In genomic region chr19:39824143-39825092, GRCh38 we compare ENCODE assay signal across 7 cellular contexts. TPM values are rescaled to one million over a fixed set of nuclear protein-coding genes. Genes with fewer than 3 reads are reported as not detected.
DNase-seq lines count a peak whose midpoint lies in the region; ATAC-seq lines count a peak whose summit lies in the region.

No MANE protein-coding gene starts in this region.

- ATAC-seq in GM18511 (IDR thresholded peaks at IDR 0.05; ENCODE audit: unreplicated experiment), result peak; percentile 77
- peak; percentile 79 for ATAC-seq in HG02973 (IDR thresholded peaks at IDR 0.05; ENCODE audit: unreplicated experiment)
- ATAC-seq in activated CD4-positive, alpha-beta T cell treated with anti-CD3 and anti-CD28 coated beads for 36 hours, result peak; percentile 100
- ATAC-seq in left colon, result peak; percentile 96

- no peak overlapping the region for H3K27ac Mint-ChIP-seq in activated CD4-positive, alpha-beta T cell treated with anti-CD3 and anti-CD28 coated beads for 36 hours

- peaks cover 6% of the 10 kb centered on the region for H3K4me1 Mint-ChIP-seq in activated CD4-positive, alpha-beta T cell treated with anti-CD3 and anti-CD28 coated beads for 36 hours

- DNase-seq in NCI-H2171 treated with DMSO at 0.1 percent for 48 hours (lab: John Stamatoyannopoulos, UW) (peak; percentile 98), dedifferentiated amniotic fluid mesenchymal stem cell (ENCODE audit: extremely low spot score) (peak; percentile 88), left colon (peak; percentile 88 to 90)
- peak; percentile 94 for DNase-seq in activated CD4-positive, alpha-beta T cell treated with anti-CD3 and anti-CD28 coated beads for 36 hours
- DNase-seq in stimulated activated CD4-positive, alpha-beta T cell treated with anti-CD3 and anti-CD28 coated beads, Interleukin-1b, Interleukin-23, amount 100 ng/mL, for 24 hours (ENCODE audit: low read depth in 4 of 4, low spot score in 1 of 4), result peak; percentile 64 to 84 (median 74)

- intact Hi-C loops in activated CD4-positive, alpha-beta T cell treated with anti-CD3 and anti-CD28 coated beads for 36 hours (cut with DNase I, micrococcal nuclease), result loop anchor here (1.0 kb wide), 7 partner anchors 9 to 367 kb away; partner anchors contain the start of genes DYRK1B (in 1 of the 2), FBL (in 1 of the 2), MAP3K10 (in 1 of the 2) and PSMC4 (in 1 of the 2)
- intact Hi-C loops in left colon (cut with DNase I, micrococcal nuclease), result no loop called here

- CTCF ChIA-PET in activated CD4-positive, alpha-beta T cell treated with anti-CD3 and anti-CD28 coated beads for 36 hours (lab: Charles Lee), result interaction anchor here (0.6 to 2.1 kb wide), 6 partner anchors 9 to 1725 kb away, joined by 3 to 15 read pairs (median 3); no protein-coding TSS in a partner anchor

- no peaks in the 10 kb centered on the region for H3K9me3 Mint-ChIP-seq in activated CD4-positive, alpha-beta T cell treated with anti-CD3 and anti-CD28 coated beads for 36 hours (ENCODE audit: low read depth)

- no peak overlapping the region for H3K4me3 Mint-ChIP-seq in activated CD4-positive, alpha-beta T cell treated with anti-CD3 and anti-CD28 coated beads for 36 hours

- POLR2A ChIA-PET in activated CD4-positive, alpha-beta T cell treated with anti-CD3 and anti-CD28 coated beads for 36 hours (lab: Charles Lee), result interaction anchor here (1.4 kb wide), 1 partner anchor 9 kb away, joined by 5 read pairs; the partner anchor contains the start of gene DYRK1B

- no peaks in the 10 kb centered on the region for H3K27me3 Mint-ChIP-seq in activated CD4-positive, alpha-beta T cell treated with anti-CD3 and anti-CD28 coated beads for 36 hours

- peaks cover 21% of the 10 kb centered on the region for H3K36me3 Mint-ChIP-seq in activated CD4-positive, alpha-beta T cell treated with anti-CD3 and anti-CD28 coated beads for 36 hours (ENCODE audit: low read depth)

RNA-seq across cellular contexts. Expression of gene DYRK1B, which starts 9.5 kb away (rescaled TPM):
- total RNA-seq in activated CD4-positive, alpha-beta T cell treated with anti-CD3 and anti-CD28 coated beads for 36 hours, result 1 to 10 TPM; 4.8 to 6.9 TPM
- 10 to 100 TPM in 1 of 2 donors, 1 to 10 TPM in 1; 7.6 to 16.3 TPM for total RNA-seq in left colon

RNA-seq across cellular contexts. Expression of gene FBL, which starts 21.8 kb away (rescaled TPM):
- total RNA-seq in activated CD4-positive, alpha-beta T cell treated with anti-CD3 and anti-CD28 coated beads for 36 hours, result 100 to 1,000 TPM; 742 to 890 TPM
- 100 to 1,000 TPM; 128 to 166 TPM for total RNA-seq in left colon

RNA-seq across cellular contexts. Expression of gene LEUTX, which starts 45.8 kb away (rescaled TPM):
- total RNA-seq in activated CD4-positive, alpha-beta T cell treated with anti-CD3 and anti-CD28 coated beads for 36 hours, result not detected
- total RNA-seq in left colon, result not detected

Comparison
In these comparisons a context has a peak if more than half of its experiments do, and no peak if none do; other contexts are left out.
1. Peak in every context shown above with its lines: DNase-seq and ATAC-seq.
2. RNA of gene FBL, which starts 21.8 kb away (total RNA-seq): 742 to 890 TPM in activated CD4-positive, alpha-beta T cell treated with anti-CD3 and anti-CD28 coated beads for 36 hours; 128 to 166 TPM in left colon; every median in the first group is over 4 times any median in the second.
3. intact Hi-C loops: an anchor here in activated CD4-positive, alpha-beta T cell treated with anti-CD3 and anti-CD28 coated beads for 36 hours (1.0 kb wide); none called in left colon.